27 cellular contexts compared by ENCODE assay signal in genomic region chr1:222697203-222697602, GRCh38. TPM values are rescaled to one million over a fixed set of nuclear protein-coding genes. Genes with fewer than 3 reads are reported as not detected.
"Had no signal": no experiment of that assay in that cellular context is flagged by ENCODE, and none has a peak within 500 bp of the region (broad histone marks: within the 10 kb centered on the region; RNA-seq: fewer than 3 reads in every experiment).

No MANE protein-coding gene starts in this region.

- H3K27me3 Mint-ChIP-seq: activated B cell treated with CpG ODN at 0.5 μM for 24 hours, naive B cell had no signal

- H3K4me1 ChIP-seq: neural progenitor cell, psoas muscle, upper lobe of left lung had no signal

- H3K36me3 ChIP-seq: ovary, thoracic aorta had no signal

- DNase-seq: activated B cell treated with CpG ODN at 0.5 μM for 24 hours; activated CD4-positive, alpha-beta T cell treated with anti-CD3 and anti-CD28 coated beads, Interleukin-2, amount 50 U/mL, for 1 hour; activated effector memory CD4-positive, alpha-beta T cell treated with Interleukin-2 at 50 U/mL for 16 hours; amniotic stem cell; dorsolateral prefrontal cortex; endodermal cell; kidney glomerular epithelial cell; left ventricle myocardium inferior; mucosa of descending colon; naive B cell; ovary; psoas muscle; right cardiac atrium; Right ventricle myocardium superior; stimulated activated CD4-positive, alpha-beta T cell treated with anti-CD3 and anti-CD28 coated beads, Interleukin-2, amount 100 ng/mL, for 24 hours; upper lobe of left lung had no signal

- H3K27me3 ChIP-seq: dorsolateral prefrontal cortex, neural progenitor cell, ovary, upper lobe of left lung had no signal

- H3K4me3 Mint-ChIP-seq: activated B cell treated with CpG ODN at 0.5 μM for 24 hours; endodermal cell; naive B cell; neural progenitor cell; T-helper 2 cell treated with Interferon-gamma antibody and Interleukin-4, amounts not matched to agents 5 μg/mL and 100 μg/mL, for 36 hours had no signal

- H3K27ac Mint-ChIP-seq: activated B cell treated with CpG ODN at 0.5 μM for 24 hours; endodermal cell; neural progenitor cell; T-helper 2 cell treated with Interferon-gamma antibody and Interleukin-4, amounts not matched to agents 5 μg/mL and 100 μg/mL, for 36 hours had no signal

- H3K9me3 ChIP-seq: left ventricle myocardium inferior, mucosa of descending colon, ovary, psoas muscle, thoracic aorta, upper lobe of left lung had no signal

- H3K9me3 Mint-ChIP-seq: activated B cell treated with CpG ODN at 0.5 μM for 24 hours; activated naive CD4-positive, alpha-beta T cell treated with anti-CD3 and anti-CD28 coated beads, Interleukin-2, amount 50 U/mL, for 72 hours; naive B cell; neural progenitor cell; T-helper 2 cell treated with Interferon-gamma antibody and Interleukin-4, amounts not matched to agents 5 μg/mL and 100 μg/mL, for 36 hours had no signal

- H3K4me3 ChIP-seq: dorsolateral prefrontal cortex, left ventricle myocardium inferior, mucosa of descending colon, neural progenitor cell, ovary, psoas muscle, SK-N-MC, thoracic aorta, upper lobe of left lung had no signal

- ATAC-seq: mucosa of descending colon, psoas muscle had no signal

- H3K4me1 Mint-ChIP-seq: neural progenitor cell had no signal

- H3K27ac ChIP-seq: dorsolateral prefrontal cortex, left ventricle myocardium inferior, neural progenitor cell, ovary, psoas muscle, SK-N-MC, thoracic aorta, upper lobe of left lung had no signal

RNA-seq across cellular contexts. Expression of gene FAM177B, which starts 39.8 kb away (rescaled TPM):
- total RNA-seq: activated CD8-positive, alpha-beta memory T cell treated with anti-CD3 and anti-CD28 coated beads for 36 hours; cardiac septum; endodermal cell; epithelial cell of proximal tubule; fibroblast of lung; frontal cortex; left ventricle myocardium inferior; psoas muscle; Right ventricle myocardium superior; skeletal muscle tissue had no signal
